Comparison of ENCODE assay signal across 24 cellular contexts in the genomic region with DNA sequence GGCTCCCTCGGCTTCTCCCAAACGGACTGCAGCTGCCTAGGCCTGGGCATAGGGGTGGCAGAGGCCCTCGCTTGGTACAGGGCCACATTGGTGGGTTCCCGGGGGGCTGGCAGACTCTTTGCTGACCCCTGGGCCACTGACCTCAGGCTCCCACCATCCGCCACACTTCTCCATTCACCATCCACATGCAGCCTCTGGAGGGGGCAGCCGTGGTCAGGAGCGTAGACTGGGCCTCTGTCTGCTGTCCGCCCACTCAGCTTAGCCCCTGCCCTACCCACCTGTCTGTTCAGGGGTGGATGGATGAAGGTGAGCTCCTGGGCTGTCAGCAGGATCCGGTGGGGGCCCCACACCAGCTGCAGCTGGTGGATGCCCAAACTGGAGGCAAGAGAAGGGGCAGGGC. TPM values are rescaled to one million over a fixed set of nuclear protein-coding genes. Genes with fewer than 3 reads are reported as not detected.
"Had no signal": no experiment of that assay in that cellular context is flagged by ENCODE, and none has a peak within 500 bp of the region (broad histone marks: within the 10 kb centered on the region; RNA-seq: fewer than 3 reads in every experiment).

No MANE protein-coding gene starts in this region.

- H3K36me3 ChIP-seq: neural progenitor cell, spleen, thoracic aorta, tibial nerve, upper lobe of left lung, uterus had no signal

- H3K27ac ChIP-seq: neural progenitor cell, psoas muscle, skin epidermis, spleen, thoracic aorta, tibial nerve, upper lobe of left lung, uterus had no signal

- H2AFZ ChIP-seq: neural progenitor cell had no signal

- DNase-seq: cerebellar nuclear complex; effector memory CD8-positive, alpha-beta T cell; erythroblast; head of caudate nucleus; mesendoderm; midbrain; naive thymus-derived CD4-positive, alpha-beta T cell; nucleus accumbens; right cardiac atrium; spleen; stimulated activated CD4-positive, alpha-beta T cell treated with anti-CD3 and anti-CD28 coated beads, Interleukin-4, amount 100 ng/mL, for 4 hours; stimulated activated naive CD8-positive, alpha-beta T cell treated with anti-CD3 and anti-CD28 coated beads, Interleukin-15, Interleukin-2, amounts not matched to agents 100 U/mL and 50 U/mL, for 24 hours; substantia nigra; uterus had no signal

- H3K4me3 ChIP-seq: neural progenitor cell, psoas muscle, skin epidermis, spleen, thoracic aorta, tibial nerve, upper lobe of left lung, uterus had no signal

- H3K9me3 ChIP-seq: psoas muscle, spleen, thoracic aorta, tibial nerve, upper lobe of left lung, uterus had no signal

- H3K9ac ChIP-seq: neural progenitor cell had no signal

- ATAC-seq: effector memory CD8-positive, alpha-beta T cell; naive thymus-derived CD4-positive, alpha-beta T cell; psoas muscle; right cardiac atrium; stimulated activated memory B cell treated with anti-CD40 and anti-IgM and Interleukin-4, amounts not matched to agents 10 μg/mL and 1 μg/mL and 100 μg/mL, for 72 hours; stimulated activated naive CD8-positive, alpha-beta T cell treated with anti-CD3 and anti-CD28 coated beads, Interleukin-15, Interleukin-2, amounts not matched to agents 100 U/mL and 50 U/mL, for 24 hours had no signal

- H3K27me3 ChIP-seq: neural progenitor cell, tibial nerve, upper lobe of left lung, uterus had no signal

- FAIRE-seq: endometrium, frontal cortex, keratinocyte had no signal

- H3K4me1 ChIP-seq: neural progenitor cell, psoas muscle, spleen, tibial nerve, upper lobe of left lung, uterus had no signal

- H3K4me2 ChIP-seq: neural progenitor cell had no signal

RNA-seq across cellular contexts. Expression of a gene that starts 45.7 kb away (rescaled TPM):
- polyA plus RNA-seq: keratinocyte; naive thymus-derived CD4-positive, alpha-beta T cell had no signal
